In the genomic region with DNA sequence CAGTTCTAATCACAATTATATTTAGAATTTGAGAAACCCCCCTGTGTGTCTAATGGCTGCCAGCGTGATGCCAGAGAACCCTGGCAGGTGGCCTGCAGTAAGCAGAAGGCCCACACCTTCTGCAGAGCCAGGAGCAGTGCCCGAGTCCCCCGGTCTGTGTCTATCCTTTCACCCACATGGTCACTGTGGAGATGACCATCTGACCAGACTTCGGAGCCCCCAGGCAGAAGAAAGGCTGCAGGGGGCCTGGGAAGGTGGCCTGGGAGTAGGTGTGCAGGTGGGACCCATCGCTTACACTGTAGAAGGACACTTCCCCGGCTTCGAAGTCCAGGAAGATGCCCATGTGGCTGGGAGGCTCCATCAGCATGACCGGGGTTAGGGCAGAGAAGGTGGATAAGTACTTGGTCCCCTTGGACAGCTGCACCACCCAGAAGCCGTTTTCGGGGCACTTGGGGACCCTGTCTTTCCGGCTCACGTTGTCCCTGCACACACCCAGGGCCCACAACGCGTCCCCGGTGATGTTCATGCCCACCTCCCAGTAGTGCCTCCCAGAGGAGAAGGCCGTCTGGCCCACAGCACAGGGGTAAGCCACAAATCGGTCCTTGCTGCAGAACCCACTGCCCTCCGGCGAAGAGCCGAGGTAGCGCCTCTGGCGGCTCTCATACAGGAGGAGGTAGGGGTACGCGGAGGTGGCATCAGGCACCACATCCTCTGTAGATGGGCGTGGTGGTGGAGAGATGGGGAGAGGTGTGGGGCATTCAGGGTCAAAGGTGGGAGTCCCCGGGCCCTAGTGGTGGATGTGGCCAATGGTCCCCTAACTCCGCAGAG, we compare ENCODE assay signal across 11 cellular contexts. TPM values are rescaled to one million over a fixed set of nuclear protein-coding genes. Genes with fewer than 3 reads are reported as not detected.
A peak's percentile ranks its signal among the peaks of the same experiment; 100 is the strongest.
DNase-seq lines count a peak whose midpoint lies in the region; ATAC-seq, FAIRE-seq and TF ChIP-seq lines count a peak whose summit lies in the region.
"Had no signal": no experiment of that assay in that cellular context is flagged by ENCODE, and none has a peak within 500 bp of the region (broad histone marks: within the 10 kb centered on the region; RNA-seq: fewer than 3 reads in every experiment).

No MANE protein-coding gene starts in this region.

- H3K4ac ChIP-seq in H9 (ENCODE audit: low read depth, low read length): no peak overlapping the region

- H3K9me3 ChIP-seq in H9 (ENCODE audit: control insufficient read depth, low read depth, low read length): no peaks in the 10 kb centered on the region

- no peak overlapping the region for H3K18ac ChIP-seq in H9 (ENCODE audit: insufficient read length, low read depth, low read length)

- peak overlapping the region; percentile 86 for H3K4me2 ChIP-seq in H9 (ENCODE audit: insufficient read depth, insufficient read length, low read length)

- DNase-seq in AG04449 (ENCODE audit: low read depth, low spot score) (no peak), H9 (no peak), memory B cell (ENCODE audit: low spot score in 2 of 2) (no peak), H54 (ENCODE audit: insufficient read length, low spot score) (no peak)
- no peak for DNase-seq in activated naive CD8-positive, alpha-beta T cell treated with anti-CD3 and anti-CD28 coated beads, Interleukin-2, amount 50 U/mL, for 24 hours
- DNase-seq: activated CD4-positive, alpha-beta T cell treated with anti-CD3 and anti-CD28 coated beads for 4 hours had no signal

- peaks cover 10% of the 10 kb centered on the region for H3K79me1 ChIP-seq in H9 (ENCODE audit: insufficient read depth, low read depth, low read length, poor library complexity, severe bottlenecking)

- H3K9ac ChIP-seq in H9 (ENCODE audit: extremely low read depth, insufficient read length, low read length): no peak overlapping the region

- H4K5ac ChIP-seq in H9 (ENCODE audit: insufficient read length, low read depth, low read length): no peak overlapping the region

- peak overlapping the region in 1 of 3 experiments; percentile 72; a peak in 1 of 7 replicates for H3K27ac Mint-ChIP-seq in H9
- no peak overlapping the region for H3K27ac Mint-ChIP-seq in activated naive CD8-positive, alpha-beta T cell treated with anti-CD3 and anti-CD28 coated beads, Interleukin-2, amount 50 U/mL, for 24 hours
- no peak overlapping the region for H3K27ac Mint-ChIP-seq in memory B cell

- H3K9me3 Mint-ChIP-seq in H9: no peaks in the 10 kb centered on the region
- no peaks in the 10 kb centered on the region for H3K9me3 Mint-ChIP-seq in activated naive CD8-positive, alpha-beta T cell treated with anti-CD3 and anti-CD28 coated beads, Interleukin-2, amount 50 U/mL, for 24 hours
- H3K9me3 Mint-ChIP-seq in memory B cell: no peaks in the 10 kb centered on the region

- no peak for FAIRE-seq in H54 (lab: Jason Lieb, UNC)

- peaks cover 2% of the 10 kb centered on the region for H4K20me1 ChIP-seq in H9 (ENCODE audit: control insufficient read depth, insufficient read depth, insufficient read length)

- H3T11ph ChIP-seq in H9 (ENCODE audit: low read length): no peak overlapping the region

- H3K27me3 Mint-ChIP-seq in H9 (ENCODE audit: low read depth) (peaks cover 4% of the 10 kb centered on the region), memory B cell (no peaks in the 10 kb centered on the region)
- no peaks in the 10 kb centered on the region for H3K27me3 Mint-ChIP-seq in activated naive CD8-positive, alpha-beta T cell treated with anti-CD3 and anti-CD28 coated beads, Interleukin-2, amount 50 U/mL, for 24 hours

- peaks cover 4% of the 10 kb centered on the region; the same call in 1 of the 2 replicates for H3K27me3 ChIP-seq in H9 (ENCODE audit: insufficient read depth, low read length)

- no peak overlapping the region for H4K91ac ChIP-seq in H9 (ENCODE audit: insufficient read length, low read depth, low read length)

- CTCF ChIA-PET in AG04449 (lab: Yijun Ruan, JAX): interaction anchor here (1.6 kb wide), 1 partner anchor 14 kb away, joined by 4 read pairs; no protein-coding TSS in a partner anchor

- no peak overlapping the region for H3K23ac ChIP-seq in H9 (ENCODE audit: insufficient read length, low read depth, low read length)

- peaks cover 16% of the 10 kb centered on the region for H3K79me2 ChIP-seq in H9 (ENCODE audit: insufficient read depth, low read length)

- H2AK5ac ChIP-seq in H9 (ENCODE audit: insufficient read length, low read length): no peak overlapping the region

- no peak overlapping the region for H2BK20ac ChIP-seq in H9 (ENCODE audit: low read depth, low read length, poor library complexity, severe bottlenecking)

- ATAC-seq in activated naive CD8-positive, alpha-beta T cell treated with anti-CD3 and anti-CD28 coated beads, Interleukin-2, amount 50 U/mL, for 24 hours: no peak
- ATAC-seq in memory B cell (ENCODE audit: low read depth) (no peak), HG03442 (IDR thresholded peaks at IDR 0.05; ENCODE audit: unreplicated experiment) (no peak), HG02852 (IDR thresholded peaks at IDR 0.05; ENCODE audit: unreplicated experiment) (no peak), HG03135 (IDR thresholded peaks at IDR 0.05; ENCODE audit: unreplicated experiment) (no peak)

- H3K4me1 Mint-ChIP-seq in H9: peaks cover 17 to 32% of the 10 kb centered on the region in 2 experiments
- peaks cover 28% of the 10 kb centered on the region for H3K4me1 Mint-ChIP-seq in activated naive CD8-positive, alpha-beta T cell treated with anti-CD3 and anti-CD28 coated beads, Interleukin-2, amount 50 U/mL, for 24 hours
- H3K4me1 Mint-ChIP-seq in memory B cell: peaks cover 30% of the 10 kb centered on the region

- peaks cover 15% of the 10 kb centered on the region for H3K23me2 ChIP-seq in H9 (ENCODE audit: insufficient read length, low read depth, low read length, poor library complexity, severe bottlenecking)

- H2BK120ac ChIP-seq in H9 (ENCODE audit: low read depth, low read length, poor library complexity, severe bottlenecking): no peak overlapping the region

- TF ChIP-seq CTCF in AG04449 (IDR thresholded peaks at IDR 0.05; ENCODE audit: insufficient read depth, low read length, missing control alignments) (no peak), H9 (conservative IDR thresholded peaks at IDR 0.05) (no peak)

- no peak overlapping the region for H3K56ac ChIP-seq in H9 (ENCODE audit: insufficient read length, low read depth, low read length)

- no peak overlapping the region for H2BK5ac ChIP-seq in H9 (ENCODE audit: insufficient read length, low read length)

- no peak overlapping the region for H2AFZ ChIP-seq in H9 (ENCODE audit: low read length)

- no peak overlapping the region for H3K14ac ChIP-seq in H9 (ENCODE audit: insufficient read depth, low read length)

- no peak overlapping the region for H2BK12ac ChIP-seq in H9 (ENCODE audit: insufficient read length, low read depth, low read length)

- H3K4me3 ChIP-seq in AG04449 (ENCODE audit: low read depth, low read length): peak overlapping the region; percentile 91

- peak overlapping the region; percentile 92 to 99 for H3K4me3 Mint-ChIP-seq in H9
- peak overlapping the region; percentile 20 for H3K4me3 Mint-ChIP-seq in activated naive CD8-positive, alpha-beta T cell treated with anti-CD3 and anti-CD28 coated beads, Interleukin-2, amount 50 U/mL, for 24 hours
- peak overlapping the region; percentile 96 for H3K4me3 Mint-ChIP-seq in memory B cell

- WGBS in H9 (ENCODE audit: extremely low coverage, insufficient read length, low lambda C conversion rate): no CpG with 5 or more reads among the region's 27 CpGs

- POLR2A ChIA-PET in AG04449 (lab: Yijun Ruan, JAX): no interaction called here

- 0 out of 2 replicates have a peak, but pooled peaks cover 5% of the 10 kb centered on the region for H3K4me1 ChIP-seq in H9 (ENCODE audit: insufficient read depth, low read length)

- no peak overlapping the region for H3K27ac ChIP-seq in H9 (ENCODE audit: insufficient read length, low read depth, low read length)

- no peak overlapping the region for H2BK15ac ChIP-seq in H9 (ENCODE audit: low read depth, low read length)

- no peak for TF ChIP-seq POLR2A in H54 (IDR thresholded peaks at IDR 0.05; ENCODE audit: low read depth, low read length)

- no peak overlapping the region for H4K8ac ChIP-seq in H9 (replicated peaks; ENCODE audit: insufficient read length, low read depth, low read length)

- peaks cover 13 to 29% (median 21%) of the 10 kb centered on the region in 3 experiments; a peak in 6 of 7 replicates for H3K36me3 Mint-ChIP-seq in H9 (ENCODE audit: insufficient read depth in 1 of 3, low read depth in 3 of 3)
- H3K36me3 Mint-ChIP-seq in activated naive CD8-positive, alpha-beta T cell treated with anti-CD3 and anti-CD28 coated beads, Interleukin-2, amount 50 U/mL, for 24 hours (ENCODE audit: low read depth): peaks cover 18% of the 10 kb centered on the region
- peaks cover 6% of the 10 kb centered on the region for H3K36me3 Mint-ChIP-seq in memory B cell

RNA-seq across cellular contexts. Expression of gene TRIM11, which starts 1.6 kb away (rescaled TPM):
- total RNA-seq in H9 (2021): 38.1 and 41.4 TPM in 2 replicates

RNA-seq across cellular contexts. Expression of gene TRIM17, which starts 8.4 kb away (rescaled TPM):
- 2.8 TPM in 2 replicates for total RNA-seq in H9 (2021)
- total RNA-seq: myocyte, NCI-H460 had no signal

Comparison
In these comparisons a context has a peak if more than half of its experiments do, and no peak if none do; other contexts are left out.
1. H3K4me3 Mint-ChIP-seq: peak in every context shown above with its lines; median percentile 96 in memory B cell; 96 in H9; 20 in activated naive CD8-positive, alpha-beta T cell treated with anti-CD3 and anti-CD28 coated beads, Interleukin-2, amount 50 U/mL, for 24 hours.